ENCODE assay signal across 11 cellular contexts in genomic region chr16:70681382-70682238, GRCh38. TPM values are rescaled to one million over a fixed set of nuclear protein-coding genes. Genes with fewer than 3 reads are reported as not detected.
A peak's percentile ranks its signal among the peaks of the same experiment; 100 is the strongest.
DNase-seq lines count a peak whose midpoint lies in the region; ATAC-seq and TF ChIP-seq lines count a peak whose summit lies in the region.
"Had no signal": no experiment of that assay in that cellular context is flagged by ENCODE, and none has a peak within 500 bp of the region (broad histone marks: within the 10 kb centered on the region; RNA-seq: fewer than 3 reads in every experiment).

No MANE protein-coding gene starts in this region.

- H3K27me3 ChIP-seq in tibial nerve (no peaks in the 10 kb centered on the region), PC-3 (ENCODE audit: low read length) (no peaks in the 10 kb centered on the region)

- H3K9me3 Mint-ChIP-seq in WTC11 (no peaks in the 10 kb centered on the region), nephron (no peaks in the 10 kb centered on the region)
- H3K9me3 Mint-ChIP-seq: activated CD4-positive, alpha-beta memory T cell treated with anti-CD3 and anti-CD28 coated beads, Interleukin-2, amount 10 ng/mL, durations not matched to agents 7 days and 5 days had no signal

- no peaks in the 10 kb centered on the region for H3K27me3 Mint-ChIP-seq in WTC11 (ENCODE audit: low read depth)
- H3K27me3 Mint-ChIP-seq in nephron (ENCODE audit: low read depth) = no peaks in the 10 kb centered on the region

- intact Hi-C loops in PC-3 (cut with micrococcal nuclease) = no loop called here

- CTCF ChIA-PET in WTC11 (lab: Charles Lee) = interaction anchor here (1.2 to 9.8 kb wide), 6 partner anchors 22 to 89 kb away, joined by 3 to 142 read pairs (median 11); no protein-coding TSS in a partner anchor
- CTCF ChIA-PET in PC-3 (lab: Charles Lee) = no interaction called here

- H3K4me3 ChIP-seq in tibial nerve (peak overlapping the region in 1 of 4 donors; percentile 22), PC-3 (ENCODE audit: low read length) (no peak overlapping the region)

- no peaks in the 10 kb centered on the region for H3F3A ChIP-seq in PC-3 (ENCODE audit: low read length, unreplicated experiment)

- no peak for TF ChIP-seq CTCF in WTC11 (IDR thresholded peaks at IDR 0.05)
- no peak for TF ChIP-seq CTCF in nephron (IDR thresholded peaks at IDR 0.05; ENCODE audit: unreplicated experiment in 3 of 3)
- TF ChIP-seq CTCF in tibial nerve (IDR thresholded peaks at IDR 0.05) = no peak
- no peak for TF ChIP-seq CTCF in PC-3 (conservative IDR thresholded peaks at IDR 0.05; ENCODE audit: low read depth, low read length)

- ATAC-seq in WTC11 = no peak
- no peak for ATAC-seq in PC-3

- H3K36me3 ChIP-seq in tibial nerve (peaks cover 0 to 33% (median 5%) of the 10 kb centered on the region in 3 donors), PC-3 (ENCODE audit: low read depth, low read length) (no peaks in the 10 kb centered on the region; the same call in 1 of the 2 replicates)

- peaks cover 0 to 70% (median 52%) of the 10 kb centered on the region in 4 donors for H3K4me1 ChIP-seq in tibial nerve
- H3K4me1 ChIP-seq in PC-3 (ENCODE audit: insufficient read depth, low read length) = peaks cover 10% of the 10 kb centered on the region

- H3K9me2 ChIP-seq in PC-3 (replicated peaks; ENCODE audit: low read length) = no peaks in the 10 kb centered on the region

- H3K27ac ChIP-seq in tibial nerve (peak overlapping the region; percentile 50 to 92 (median 79)), PC-3 (ENCODE audit: low read length) (no peak overlapping the region)

- POLR2A ChIA-PET in WTC11 (lab: Charles Lee) (no interaction called here), PC-3 (lab: Charles Lee; ENCODE audit: unreplicated experiment) (no interaction called here)

- peaks cover 49% of the 10 kb centered on the region for H3K79me2 ChIP-seq in PC-3 (ENCODE audit: low read length)

- H3K4me1 Mint-ChIP-seq in WTC11 (peaks cover 6% of the 10 kb centered on the region), nephron (peaks cover 27% of the 10 kb centered on the region)

- H3K36me3 Mint-ChIP-seq in WTC11 (no peaks in the 10 kb centered on the region), nephron (ENCODE audit: low read depth) (peaks cover 11% of the 10 kb centered on the region)

- H3K27ac Mint-ChIP-seq in WTC11 = no peak overlapping the region
- peak overlapping the region in 1 of 3 experiments; percentile 23 for H3K27ac Mint-ChIP-seq in nephron
- H3K27ac Mint-ChIP-seq: activated CD4-positive, alpha-beta memory T cell treated with anti-CD3 and anti-CD28 coated beads, Interleukin-2, amount 10 ng/mL, durations not matched to agents 7 days and 5 days had no signal

- TF ChIP-seq EP300 in tibial nerve (IDR thresholded peaks at IDR 0.05) = peak; percentile 13 to 79

- no TSS peak for BruUV-seq in PC-3 (replicated peaks; lab: Mats Ljungman, UMichigan)

- no peak overlapping the region for H3K4me2 ChIP-seq in PC-3 (ENCODE audit: low read length)

- no peaks in the 10 kb centered on the region for H4K20me1 ChIP-seq in PC-3 (ENCODE audit: low read length)

- DNase-seq in WTC11 (ENCODE audit: low spot score) = no peak
- peak; percentile 74 for DNase-seq in foreskin melanocyte
- no peak for DNase-seq in tibial nerve (ENCODE audit: low spot score in 2 of 2)
- no peak for DNase-seq in activated CD4-positive, CD25-positive, alpha-beta regulatory T cell (lab: John Stamatoyannopoulos, UW)
- DNase-seq in PC-3 = no peak
- no peak for DNase-seq in HUDEP-2 (lab: John Stamatoyannopoulos, UW; ENCODE audit: unreplicated experiment in 76 of 76)
- no peak for DNase-seq in erythroblast (lab: John Stamatoyannopoulos, UW)
- DNase-seq: activated CD4-positive, alpha-beta memory T cell treated with anti-CD3 and anti-CD28 coated beads, Interleukin-2, amount 10 ng/mL, durations not matched to agents 7 days and 5 days; cerebellar nuclear complex; stimulated activated CD4-positive, alpha-beta T cell treated with anti-CD3 and anti-CD28 coated beads, Interleukin-4, amount 100 ng/mL, for 24 hours had no signal

- 25 to 30% methylated on average over 9 to 12 of the region's 13 CpGs for WGBS in tibial nerve, 2 donors

- no peak for TF ChIP-seq POLR2A in tibial nerve (IDR thresholded peaks at IDR 0.05)
- no peak for TF ChIP-seq POLR2A in erythroblast (IDR thresholded peaks at IDR 0.05; ENCODE audit: low read length)

- H3K9me3 ChIP-seq in tibial nerve (no peaks in the 10 kb centered on the region), PC-3 (ENCODE audit: low read length) (no peaks in the 10 kb centered on the region)

- no peak overlapping the region for H3K9ac ChIP-seq in PC-3 (ENCODE audit: low read length)

- H3K4me3 Mint-ChIP-seq in WTC11 (no peak overlapping the region), nephron (peak overlapping the region; percentile 46 to 88 (median 51))
- H3K4me3 Mint-ChIP-seq: activated CD4-positive, alpha-beta memory T cell treated with anti-CD3 and anti-CD28 coated beads, Interleukin-2, amount 10 ng/mL, durations not matched to agents 7 days and 5 days had no signal

- H2AFZ ChIP-seq in PC-3 (ENCODE audit: low read length) = no peak overlapping the region

TF ChIP-seq in WTC11, 78 proteins besides CTCF, POLR2A, EP300 and RAD21:
- TF ChIP-seq GABPB1 (CRISPR knock-in tag; IDR thresholded peaks at IDR 0.05) = peak; percentile 94
- no peak for TF ChIP-seq CBFB (CRISPR knock-in tag; IDR thresholded peaks at IDR 0.05; ENCODE audit: low read depth)
- TF ChIP-seq, protein P1, sequence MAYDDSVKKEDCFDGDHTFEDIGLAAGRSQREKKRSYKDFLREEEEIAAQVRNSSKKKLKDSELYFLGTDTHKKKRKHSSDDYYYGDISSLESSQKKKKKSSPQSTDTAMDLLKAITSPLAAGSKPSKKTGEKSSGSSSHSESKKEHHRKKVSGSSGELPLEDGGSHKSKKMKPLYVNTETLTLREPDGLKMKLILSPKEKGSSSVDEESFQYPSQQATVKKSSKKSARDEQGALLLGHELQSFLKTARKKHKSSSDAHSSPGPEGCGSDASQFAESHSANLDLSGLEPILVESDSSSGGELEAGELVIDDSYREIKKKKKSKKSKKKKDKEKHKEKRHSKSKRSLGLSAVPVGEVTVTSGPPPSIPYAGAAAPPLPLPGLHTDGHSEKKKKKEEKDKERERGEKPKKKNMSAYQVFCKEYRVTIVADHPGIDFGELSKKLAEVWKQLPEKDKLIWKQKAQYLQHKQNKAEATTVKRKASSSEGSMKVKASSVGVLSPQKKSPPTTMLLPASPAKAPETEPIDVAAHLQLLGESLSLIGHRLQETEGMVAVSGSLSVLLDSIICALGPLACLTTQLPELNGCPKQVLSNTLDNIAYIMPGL (CRISPR knock-in tag; IDR thresholded peaks at IDR 0.05) = no peak

RNA-seq across cellular contexts. Expression of gene MTSS2, which starts 4.2 kb away (rescaled TPM):
- total RNA-seq in WTC11 (2021) (28.3 to 34.9 TPM (median 31.2 TPM) in 3 replicates), tibial nerve (10 to 100 TPM; 24.1 to 40.6 (median 35.4) TPM), PC-3 (2014; rRNA removed) (18.7 and 39.2 TPM in 2 replicates)

RNA-seq across cellular contexts. Expression of gene IL34, which starts 35.3 kb away (rescaled TPM):
- total RNA-seq in WTC11 (2021) (6.0 to 8.8 TPM (median 7.5 TPM) in 3 replicates), tibial nerve (10 to 100 TPM; 49.6 to 89.4 (median 60.9) TPM), PC-3 (2014; rRNA removed) (not detected in 2 replicates)
- total RNA-seq: activated CD4-positive, alpha-beta memory T cell treated with anti-CD3 and anti-CD28 coated beads, Interleukin-2, amount 10 ng/mL, durations not matched to agents 7 days and 5 days had no signal
